Comparison of ENCODE assay signal across 8 cellular contexts in genomic region chr6:35919085-35919826, GRCh38. TPM values are rescaled to one million over a fixed set of nuclear protein-coding genes. Genes with fewer than 3 reads are reported as not detected.
DNase-seq lines count a peak whose midpoint lies in the region; ATAC-seq and TF ChIP-seq lines count a peak whose summit lies in the region.

No MANE protein-coding gene starts in this region.

- no peak overlapping the region for H3K9ac ChIP-seq in parathyroid adenoma

- H3K4me3 Mint-ChIP-seq in T-helper 17 cell: peak overlapping the region; percentile 97

- H3K4me3 ChIP-seq in GM12875 (ENCODE audit: low read depth, low read length) (peak overlapping the region; percentile 73), fibroblast of mammary gland (ENCODE audit: control insufficient read depth, low read depth, low read length) (peak overlapping the region; percentile 87), parathyroid adenoma (ENCODE audit: low read depth, low read length) (peak overlapping the region; percentile 56)

- H3K27me3 Mint-ChIP-seq in T-helper 17 cell: no peaks in the 10 kb centered on the region

- H3K36me3 ChIP-seq in parathyroid adenoma (ENCODE audit: control insufficient read depth, insufficient read depth, low read length): no peaks in the 10 kb centered on the region

- no peaks in the 10 kb centered on the region for H3K9me3 ChIP-seq in T-helper 17 cell (ENCODE audit: control insufficient read depth, low read length, poor library complexity, severe bottlenecking)
- H3K9me3 ChIP-seq in parathyroid adenoma (ENCODE audit: control insufficient read depth, low read length): no peaks in the 10 kb centered on the region

- peaks cover 7% of the 10 kb centered on the region for H3K4me1 ChIP-seq in parathyroid adenoma

- H3K27ac Mint-ChIP-seq in T-helper 17 cell: peak overlapping the region; percentile 96

- H3K27me3 ChIP-seq in parathyroid adenoma (ENCODE audit: control insufficient read depth, insufficient read depth, low read length): no peaks in the 10 kb centered on the region

- peak overlapping the region; percentile 57 for H3K4me2 ChIP-seq in parathyroid adenoma (ENCODE audit: low read length)

- H3K4me1 Mint-ChIP-seq in T-helper 17 cell: peaks cover 37% of the 10 kb centered on the region

- peaks cover 2% of the 10 kb centered on the region for H3K36me3 Mint-ChIP-seq in T-helper 17 cell (ENCODE audit: low read depth)

- peak overlapping the region; percentile 26 for H3K27ac ChIP-seq in parathyroid adenoma

- DNase-seq in T-helper 17 cell (no peak), fibroblast of mammary gland (ENCODE audit: low read depth) (peak; percentile 49), NK-92 (lab: John Stamatoyannopoulos, UW; ENCODE audit: unreplicated experiment) (no peak)

- ATAC-seq in HG03342 (IDR thresholded peaks at IDR 0.05; ENCODE audit: unreplicated experiment) (peak; percentile 5), T-helper 17 cell (peak; percentile 44), GM21528 (IDR thresholded peaks at IDR 0.05; ENCODE audit: low FRiP score, unreplicated experiment) (no peak), GM18867 (IDR thresholded peaks at IDR 0.05; ENCODE audit: unreplicated experiment) (no peak)

- H3K79me2 ChIP-seq in parathyroid adenoma: peaks cover 6% of the 10 kb centered on the region

- H2AFZ ChIP-seq in parathyroid adenoma: peak overlapping the region; percentile 72

- TF ChIP-seq CTCF in GM12875 (IDR thresholded peaks at IDR 0.05; ENCODE audit: borderline replicate concordance, insufficient read depth, low read depth, low read length) (no peak), fibroblast of mammary gland (conservative IDR thresholded peaks at IDR 0.05; ENCODE audit: control insufficient read depth, insufficient read depth, low read depth, low read length) (no peak), parathyroid adenoma (IDR thresholded peaks at IDR 0.05) (no peak)

RNA-seq across cellular contexts. Expression of gene SRPK1, which starts 1.6 kb away (rescaled TPM):
- 10 to 100 TPM; 44.9 to 46.4 TPM for total RNA-seq in T-helper 17 cell

Comparison
In these comparisons a context has a peak if more than half of its experiments do, and no peak if none do; other contexts are left out.
1. ATAC-seq: peak in HG03342 (single experiment) and T-helper 17 cell (single experiment); none in GM21528 (single experiment) and GM18867 (single experiment).
2. Peak in every context shown above with its lines, with median percentiles within 50 percentile points of each other: H3K4me3 ChIP-seq.